ENCODE assay signal across 8 cellular contexts in the genomic region with DNA sequence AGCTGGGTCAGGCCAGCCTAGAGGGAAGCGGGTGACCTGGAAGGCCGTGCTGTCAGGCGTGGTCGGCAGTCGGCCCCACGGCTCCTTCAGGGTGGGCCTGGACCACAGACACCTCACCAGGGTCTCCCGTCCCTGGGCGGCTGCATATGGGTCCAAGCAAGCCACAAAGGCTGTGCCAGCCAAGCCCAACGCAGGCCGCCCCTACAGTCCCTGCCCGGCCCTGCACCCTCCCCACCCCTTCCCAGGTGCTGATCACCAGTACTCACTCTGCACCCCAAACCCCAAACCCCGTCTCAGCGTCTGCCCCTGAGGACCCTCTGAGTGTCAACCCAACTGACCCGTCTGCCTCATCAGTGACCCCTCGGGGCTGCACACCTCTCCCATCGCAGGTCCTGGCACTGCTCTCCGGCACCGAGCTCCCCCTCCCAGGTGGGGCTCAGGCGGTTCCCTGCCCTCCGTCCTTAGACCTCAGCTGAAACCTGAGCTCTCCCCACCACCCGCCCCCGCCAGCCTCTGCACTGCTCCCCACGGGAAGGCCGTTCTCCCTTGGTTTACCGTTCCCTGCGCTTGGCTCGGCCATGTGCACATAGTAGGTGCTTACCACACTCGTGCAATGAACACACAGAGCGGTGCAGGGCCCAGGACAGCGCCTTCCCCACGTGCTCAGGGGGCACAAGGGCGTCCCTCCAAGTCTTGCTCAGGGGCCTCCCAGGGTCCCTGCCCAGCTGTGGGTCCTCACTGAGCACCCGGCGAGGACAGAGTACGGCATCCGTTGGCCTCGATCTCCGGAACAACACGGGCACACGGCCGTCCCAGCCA. TPM values are rescaled to one million over a fixed set of nuclear protein-coding genes. Genes with fewer than 3 reads are reported as not detected.
DNase-seq lines count a peak whose midpoint lies in the region; ATAC-seq and TF ChIP-seq lines count a peak whose summit lies in the region.

No MANE protein-coding gene starts in this region.

- H3K27me3 ChIP-seq in lung (ENCODE audit: control insufficient read depth, insufficient read depth) = no peaks in the 10 kb centered on the region
- H3K27me3 ChIP-seq in transverse colon = no peaks in the 10 kb centered on the region

- TF ChIP-seq POLR2A in transverse colon (IDR thresholded peaks at IDR 0.05) = no peak

- peaks cover 0 to 5% of the 10 kb centered on the region in 2 donors for H3K9me3 ChIP-seq in lung (ENCODE audit: control insufficient read depth in 2 of 2, insufficient read depth in 1 of 2, low read length in 1 of 2)
- H3K9me3 ChIP-seq in transverse colon = no peaks in the 10 kb centered on the region

- H3K4me1 ChIP-seq in lung (ENCODE audit: control insufficient read depth in 2 of 2, insufficient read depth in 2 of 2, low read length in 2 of 2) (peaks cover 0 to 22% of the 10 kb centered on the region in 2 donors), transverse colon (peaks cover 9 to 31% (median 19%) of the 10 kb centered on the region in 4 donors)

- peaks cover 0 to 18% of the 10 kb centered on the region in 2 donors for H3K36me3 ChIP-seq in lung (ENCODE audit: control insufficient read depth in 2 of 2, insufficient read depth in 2 of 2, low read length in 2 of 2)
- H3K36me3 ChIP-seq in transverse colon = no peaks in the 10 kb centered on the region

- no peak for ATAC-seq in lung (ENCODE audit: insufficient read depth, low FRiP score)

- TF ChIP-seq EP300 in transverse colon (IDR thresholded peaks at IDR 0.05; ENCODE audit: low read depth) = no peak

- in situ Hi-C loops in transverse colon (cut with MboI; ENCODE audit: low pct_ligation_motif_present in 1 of 4, low pct_unique_long_range_greater_than_20kb in 1 of 4, low sequenced_read_pairs in 3 of 4) = no loop called here

- TF ChIP-seq CTCF in cardiac fibroblast (IDR thresholded peaks at IDR 0.05; ENCODE audit: low read depth, low read length) = no peak
- TF ChIP-seq CTCF in lung (IDR thresholded peaks at IDR 0.05; ENCODE audit: control extremely low read depth, extremely low read depth) = no peak
- TF ChIP-seq CTCF in transverse colon (IDR thresholded peaks at IDR 0.05) = no peak

- intact Hi-C loops in transverse colon (cut with DNase I; ENCODE audit: low total_unique reads) = no loop called here

- DNase-seq in activated CD8-positive, alpha-beta memory T cell treated with anti-CD3 and anti-CD28 coated beads, Interleukin-2, amount 50 U/mL, for 4 hours = peak; percentile 16
- no peak for DNase-seq in activated CD8-positive, alpha-beta memory T cell treated with anti-CD3 and anti-CD28 coated beads for 24 hours
- DNase-seq in cardiac fibroblast (ENCODE audit: low read depth in 2 of 2) (no peak), lung (ENCODE audit: low spot score) (no peak), transverse colon (no peak), NCI-H1694 treated with DMSO at 0.1 percent for 48 hours (lab: John Stamatoyannopoulos, UW) (no peak), COR-L47 (lab: John Stamatoyannopoulos, UW) (no peak), OCI-M2 (lab: John Stamatoyannopoulos, UW; ENCODE audit: unreplicated experiment) (no peak)

- WGBS in lung, 2 donors = 60 to 63% methylated on average over 38 to 41 of the region's 41 CpGs
- 64% methylated on average over 38 of the region's 41 CpGs; no CpG with 5 or more reads in 1 of the 2 donors for WGBS in transverse colon (ENCODE audit: low coverage in 1 of 2), 2 donors

- H3K4me3 ChIP-seq in cardiac fibroblast (replicated peaks in 1 of 2; ENCODE audit: low read depth in 2 of 2, low read length in 2 of 2) (peak overlapping the region; percentile 63 to 90), lung (peak overlapping the region; percentile 75), transverse colon (peak overlapping the region in 3 of 4 donors; percentile 76 to 100 (median 83))

- peak overlapping the region in 1 of 2 donors; percentile 32 for H3K27ac ChIP-seq in lung (ENCODE audit: low read depth in 1 of 2, low read length in 1 of 2)
- H3K27ac ChIP-seq in transverse colon = peak overlapping the region in 3 of 4 donors; percentile 95 to 99 (median 98)

RNA-seq across cellular contexts. Expression of a gene that starts 1.4 kb away (rescaled TPM):
- 100 to 1,000 TPM in 1 of 2 donors, 10 to 100 TPM in 1; 36.9 to 545 TPM for total RNA-seq in lung
- polyA plus RNA-seq in lung = 100 to 1,000 TPM; 409 to 540 TPM
- 100 to 1,000 TPM; 320 to 695 (median 517) TPM for total RNA-seq in transverse colon

RNA-seq across cellular contexts. Expression of a gene that starts 18.0 kb away (rescaled TPM):
- total RNA-seq in lung (1 to 10 TPM in 1 of 2 donors, under 1 TPM in 1; 0.34 to 5.1 TPM), transverse colon (100 to 1,000 TPM in 2 of 4 donors, 10 to 100 TPM in 2; 90.5 to 147 (median 103) TPM)
- 1 to 10 TPM; 3.1 to 4.3 TPM for polyA plus RNA-seq in lung

RNA-seq across cellular contexts. Expression of a gene that starts 20.3 kb away (rescaled TPM):
- total RNA-seq in lung (1 to 10 TPM; 1.3 to 1.9 TPM), transverse colon (1 to 10 TPM in 3 of 4 donors, under 1 TPM in 1; 0.75 to 5.0 (median 3.3) TPM)
- polyA plus RNA-seq in lung = under 1 TPM; 0.47 to 0.73 TPM

RNA-seq across cellular contexts. Expression of a gene that starts 28.4 kb away (rescaled TPM):
- total RNA-seq in lung (not detected), transverse colon (under 1 TPM in 1 of 4 donors, not detected in 3; 0.79 TPM)
- under 1 TPM in 1 of 2 donors, not detected in 1; 0.06 TPM for polyA plus RNA-seq in lung

RNA-seq across cellular contexts. Expression of a gene that starts 34.8 kb away (rescaled TPM):
- total RNA-seq in lung (1 to 10 TPM; 2.6 to 3.2 TPM), transverse colon (not detected)
- 1 to 10 TPM; 1.0 to 2.0 TPM for polyA plus RNA-seq in lung

Comparison
In these comparisons a context has a peak if more than half of its experiments do, and no peak if none do; other contexts are left out.
1. RNA of a gene that starts 18.0 kb away (total RNA-seq): 90.5 to 147 TPM in transverse colon; 0.34 to 5.1 TPM in lung; every median in the first group is over 10 times any median in the second.
2. Peak in every context shown above with its lines, with median percentiles within 50 percentile points of each other: H3K4me3 ChIP-seq.